In genomic region chr10:71143170-71143569, GRCh38 we compare ENCODE assay signal across 26 cellular contexts.
"Had no signal": no experiment of that assay in that cellular context is flagged by ENCODE, and none has a peak within 500 bp of the region (broad histone marks: within the 10 kb centered on the region; RNA-seq: fewer than 3 reads in every experiment).

No MANE protein-coding gene starts in this region.

- H3K9me3 ChIP-seq: breast epithelium had no signal

- H3K4me3 ChIP-seq: breast epithelium had no signal

- H3K4me1 ChIP-seq: breast epithelium had no signal

- DNase-seq: activated CD4-positive, alpha-beta T cell treated with anti-CD3 and anti-CD28 coated beads, Interleukin-2, amount 10 ng/mL, durations not matched to agents 24 days and 14 days; activated CD4-positive, alpha-beta T cell treated with anti-CD3 and anti-CD28 coated beads, Interleukin-2, amount 50 U/mL, for 48 hours; activated CD4-positive, CD25-positive, alpha-beta regulatory T cell treated with anti-CD3 and anti-CD28 coated beads, Interleukin-2, amount 50 U/mL, for 72 hours; activated gamma-delta T cell; activated naive CD4-positive, alpha-beta T cell treated with anti-CD3 and anti-CD28 coated beads for 36 hours; activated T-cell treated with anti-CD3 and anti-CD28 coated beads for 4 hours; activated T-cell treated with anti-CD3 and anti-CD28 coated beads, Interleukin-2, amount 50 U/mL, for 48 hours; amygdala; central memory CD4-positive, alpha-beta T cell; IMR-90; KBM-7; NCI-H1048; NCI-H146; NCI-H2029; NCI-H2107; NCI-H345; NCI-H510A; NCI-H69; NK-92 treated with Interleukin-12 subunit alpha and Interleukin-12 subunit beta, amount 100 ng/mL, for 24 hours; OCI-M1; RPMI8226; SHP77 treated with DMSO at 0.1 percent for 48 hours had no signal

- H3K36me3 ChIP-seq: breast epithelium had no signal

- H3K27me3 ChIP-seq: breast epithelium had no signal

- ATAC-seq: activated T-helper 17 cell treated with anti-CD3 and anti-CD28 coated beads, Interleukin-2, amount 50 U/mL, for 72 hours; Panc1; WTC11 had no signal
